24 cellular contexts compared by ENCODE assay signal in genomic region chr12:23063206-23063605, GRCh38.
"Had no signal": no experiment of that assay in that cellular context is flagged by ENCODE, and none has a peak within 500 bp of the region (broad histone marks: within the 10 kb centered on the region; RNA-seq: fewer than 3 reads in every experiment).

No MANE protein-coding gene starts in this region.

- H3K36me3 ChIP-seq: esophagus muscularis mucosa, gastroesophageal sphincter, heart left ventricle, left lung, lower lobe of right lung had no signal

- H3K4me1 ChIP-seq: esophagus muscularis mucosa, foreskin keratinocyte, gastroesophageal sphincter, heart left ventricle, left lung, lower lobe of right lung had no signal

- H3K27me3 ChIP-seq: dorsolateral prefrontal cortex, esophagus muscularis mucosa, foreskin keratinocyte, gastroesophageal sphincter, heart left ventricle, hepatocyte, left lung had no signal

- H2AFZ ChIP-seq: hepatocyte had no signal

- H3K9me3 ChIP-seq: esophagus muscularis mucosa, gastroesophageal sphincter, heart left ventricle, left lung, lower lobe of right lung, mucosa of descending colon had no signal

- H3K4me2 ChIP-seq: hepatocyte had no signal

- FAIRE-seq: colon, endothelial cell of umbilical vein, frontal cortex, kidney had no signal

- H3K27ac ChIP-seq: coronary artery, dorsolateral prefrontal cortex, esophagus muscularis mucosa, foreskin keratinocyte, gastroesophageal sphincter, heart left ventricle, hepatocyte, left lung, lower lobe of right lung had no signal

- ATAC-seq: foreskin keratinocyte, gastroesophageal sphincter, heart left ventricle, left lung, left ventricle myocardium superior, lower lobe of right lung, mucosa of descending colon had no signal

- H3K4me3 ChIP-seq: coronary artery, dorsolateral prefrontal cortex, esophagus muscularis mucosa, gastroesophageal sphincter, heart left ventricle, hepatocyte, left lung, lower lobe of right lung, mucosa of descending colon had no signal

- H3K79me2 ChIP-seq: hepatocyte had no signal

- DNase-seq: dermis blood vessel endothelial cell; dorsolateral prefrontal cortex; effector CD4-positive, alpha-beta T cell; effector memory CD4-positive, alpha-beta T cell; foreskin keratinocyte; heart left ventricle; hypothalamus; immature natural killer cell; islet precursor cell; kidney; kidney glomerular epithelial cell; left lung; left ventricle myocardium superior; lower lobe of right lung; mesenchymal stem cell; mucosa of descending colon; naive B cell had no signal
